Comparison of ENCODE assay signal across 12 cellular contexts in the genomic region with DNA sequence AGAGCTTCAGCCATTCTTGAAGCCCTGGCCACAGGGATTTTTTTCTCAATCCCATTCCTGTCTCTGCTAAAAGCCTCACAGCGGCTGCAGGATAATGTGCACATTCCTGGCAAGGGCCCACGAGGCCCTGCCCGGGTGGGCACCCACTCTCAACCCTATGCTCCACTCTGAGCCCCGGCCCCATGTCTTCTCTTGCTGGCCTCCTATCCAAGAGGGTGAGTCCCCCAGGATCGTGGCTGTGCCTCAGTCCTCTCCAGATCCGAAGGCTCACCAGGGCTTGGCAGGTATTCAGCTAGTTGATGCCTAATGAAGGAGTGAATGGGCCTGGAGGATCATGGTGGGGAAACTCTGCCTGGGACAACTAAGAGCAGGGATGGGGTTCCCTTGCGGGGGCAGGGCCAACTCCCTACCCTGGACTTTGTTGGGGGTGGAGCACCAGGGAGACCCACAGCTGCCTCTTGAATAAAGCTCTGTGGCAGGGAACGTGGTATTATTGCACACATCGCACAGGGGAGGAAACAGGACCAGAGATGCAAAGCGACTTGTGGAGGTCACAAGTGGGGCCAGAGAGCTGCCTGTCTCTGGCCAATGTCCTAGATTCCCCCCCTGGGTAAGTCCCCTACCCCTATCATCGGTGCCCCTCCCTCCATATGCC. TPM values are rescaled to one million over a fixed set of nuclear protein-coding genes. Genes with fewer than 3 reads are reported as not detected.
DNase-seq lines count a peak whose midpoint lies in the region; ATAC-seq, FAIRE-seq and TF ChIP-seq lines count a peak whose summit lies in the region.
"Had no signal": no experiment of that assay in that cellular context is flagged by ENCODE, and none has a peak within 500 bp of the region (broad histone marks: within the 10 kb centered on the region; RNA-seq: fewer than 3 reads in every experiment).

No MANE protein-coding gene starts in this region.

- H3K36me3 ChIP-seq in OCI-LY3 (replicated peaks; ENCODE audit: low read depth, low read length) (no peaks in the 10 kb centered on the region), kidney (ENCODE audit: control insufficient read depth in 1 of 2, insufficient read depth in 2 of 2, low read length in 2 of 2) (no peaks in the 10 kb centered on the region), OCI-LY7 (ENCODE audit: insufficient read depth, low read length) (no peaks in the 10 kb centered on the region)
- H3K36me3 ChIP-seq: HAP-1, pancreas, SJCRH30 had no signal

- CTCF ChIA-PET in OCI-LY7 (lab: Charles Lee; ENCODE audit: unreplicated experiment), result no interaction called here

- H4K20me1 ChIP-seq in OCI-LY3 (ENCODE audit: insufficient read depth, low read length) (no peaks in the 10 kb centered on the region), OCI-LY7 (ENCODE audit: insufficient read depth, low read length) (no peaks in the 10 kb centered on the region)

- H3K27me3 ChIP-seq in right cardiac atrium (ENCODE audit: control insufficient read depth, insufficient read depth) (no peaks in the 10 kb centered on the region), OCI-LY3 (ENCODE audit: low read depth, low read length) (peaks cover 4% of the 10 kb centered on the region; the same call in 1 of the 2 replicates)
- H3K27me3 ChIP-seq: SJCRH30 had no signal

- FAIRE-seq in kidney (lab: Jason Lieb, UNC), result no peak
- FAIRE-seq: pancreas had no signal

- TF ChIP-seq CTCF in OCI-LY3 (IDR thresholded peaks at IDR 0.05; ENCODE audit: low read depth, low read length) (no peak), kidney (IDR thresholded peaks at IDR 0.05; ENCODE audit: borderline replicate concordance, extremely low read depth, insufficient read depth) (no peak), OCI-LY7 (conservative IDR thresholded peaks at IDR 0.05; ENCODE audit: low read length) (no peak)

- no peaks in the 10 kb centered on the region for H3K79me2 ChIP-seq in OCI-LY3 (ENCODE audit: low read length)
- no peaks in the 10 kb centered on the region for H3K79me2 ChIP-seq in OCI-LY7 (ENCODE audit: insufficient read depth, low read depth, low read length)

- POLR2A ChIA-PET in OCI-LY7 (lab: Charles Lee), result interaction anchor here (0.8 kb wide), 1 partner anchor 115 kb away, joined by 3 read pairs; no protein-coding TSS in a partner anchor

- 85% methylated on average over 11 of the region's 11 CpGs for WGBS in right cardiac atrium

- H3K27ac ChIP-seq in right cardiac atrium (ENCODE audit: low read length) (no peak overlapping the region), OCI-LY3 (ENCODE audit: low read length) (no peak overlapping the region), kidney (ENCODE audit: low read depth in 2 of 2, low read length in 2 of 2) (no peak overlapping the region), OCI-LY7 (ENCODE audit: low read depth, low read length, poor library complexity, severe bottlenecking) (no peak overlapping the region)
- H3K27ac ChIP-seq: SJCRH30 had no signal

- H2AFZ ChIP-seq in OCI-LY3 (ENCODE audit: low read depth, low read length) (no peak overlapping the region), OCI-LY7 (ENCODE audit: low read length) (no peak overlapping the region)

- no peak for ATAC-seq in right cardiac atrium
- ATAC-seq in left cardiac atrium, result no peak
- no peak for ATAC-seq in HG03342 (IDR thresholded peaks at IDR 0.05; ENCODE audit: unreplicated experiment)
- ATAC-seq in GM21825 (IDR thresholded peaks at IDR 0.05; ENCODE audit: unreplicated experiment), result no peak

- H3K9ac ChIP-seq in OCI-LY3 (ENCODE audit: low read length) (0 out of 2 replicates have a peak overlapping the region, but pooled peaks have one; percentile 60), kidney (ENCODE audit: low read length in 2 of 2) (no peak overlapping the region)

- H3K4me2 ChIP-seq in OCI-LY3 (ENCODE audit: low read length), result peak overlapping the region; percentile 96
- H3K4me2 ChIP-seq in OCI-LY7 (ENCODE audit: low read length), result no peak overlapping the region

- intact Hi-C loops in right cardiac atrium (cut with DNase I) (no loop called here), left cardiac atrium (cut with DNase I) (no loop called here), kidney (cut with DNase I) (no loop called here), OCI-LY7 (cut with micrococcal nuclease; ENCODE audit: unreplicated experiment) (loop anchor here (2.0 kb wide), 1 partner anchor 33 kb away; no protein-coding TSS in a partner anchor)

- H3K4me3 ChIP-seq in right cardiac atrium (ENCODE audit: low read length) (no peak overlapping the region), OCI-LY3 (ENCODE audit: low read length) (no peak overlapping the region; the same call in 1 of the 2 replicates), kidney (ENCODE audit: low read length in 2 of 2) (no peak overlapping the region), OCI-LY7 (ENCODE audit: low read depth, low read length, poor library complexity, severe bottlenecking) (no peak overlapping the region)
- H3K4me3 ChIP-seq: body of pancreas, HAP-1 had no signal

- no peaks in the 10 kb centered on the region for H3K4me1 ChIP-seq in right cardiac atrium (ENCODE audit: control insufficient read depth, insufficient read depth, low read length)
- peaks cover 41% of the 10 kb centered on the region for H3K4me1 ChIP-seq in OCI-LY3 (ENCODE audit: low read length)
- H3K4me1 ChIP-seq in kidney (ENCODE audit: control insufficient read depth in 1 of 2, insufficient read depth in 1 of 2, low read depth in 1 of 2, low read length in 2 of 2), result peaks cover 6 to 15% of the 10 kb centered on the region in 2 donors
- peaks cover 36% of the 10 kb centered on the region for H3K4me1 ChIP-seq in OCI-LY7 (ENCODE audit: insufficient read depth, low read length, poor library complexity, severe bottlenecking)
- H3K4me1 ChIP-seq: SJCRH30 had no signal

- peak in 2 of 3 donors; percentile 40 to 43 for DNase-seq in right cardiac atrium
- no peak for DNase-seq in left cardiac atrium
- peak; percentile 66 for DNase-seq in kidney
- no peak for DNase-seq in OCI-LY7 (ENCODE audit: low spot score)
- DNase-seq in germinal center (ENCODE audit: low spot score), result no peak

- H3K9me3 ChIP-seq in right cardiac atrium (ENCODE audit: control insufficient read depth, low read length), result no peaks in the 10 kb centered on the region
- H3K9me3 ChIP-seq in OCI-LY3 (ENCODE audit: insufficient read depth, low read length), result no peaks in the 10 kb centered on the region
- no peaks in the 10 kb centered on the region for H3K9me3 ChIP-seq in kidney (ENCODE audit: control insufficient read depth in 1 of 2, low read length in 2 of 2)
- H3K9me3 ChIP-seq in OCI-LY7 (ENCODE audit: low read length), result no peaks in the 10 kb centered on the region
- H3K9me3 ChIP-seq: body of pancreas, HAP-1, pancreas, SJCRH30 had no signal

- no peaks in the 10 kb centered on the region for H3K9me2 ChIP-seq in OCI-LY7 (ENCODE audit: insufficient read depth, low read length)

- BruUV-seq in OCI-LY7 (replicated peaks; lab: Mats Ljungman, UMichigan), result no TSS peak

RNA-seq across cellular contexts. Expression of gene ARHGAP27, which starts 5.4 kb away (rescaled TPM):
- total RNA-seq in right cardiac atrium (10 to 100 TPM; 25.1 to 32.0 (median 28.1) TPM), left cardiac atrium (10 to 100 TPM; 27.3 to 32.6 TPM), kidney (57.2 TPM), OCI-LY7 (2022) (56.8 and 62.7 TPM in 2 replicates)
- polyA plus RNA-seq in right cardiac atrium (26.8 TPM), kidney (ENCODE audit: insufficient read depth, low read depth, low replicate concordance) (13.3 TPM)
- 55.5 and 66.1 TPM in 2 replicates for total RNA-seq in OCI-LY7 (2014; rRNA removed; shearing (Covaris generic))

Comparison
In these comparisons a context has a peak if more than half of its experiments do, and no peak if none do; other contexts are left out.
1. DNase-seq: peak in right cardiac atrium (2 of 3) and kidney (single experiment); none in left cardiac atrium (single experiment), OCI-LY7 (single experiment) and germinal center (single experiment).